In the genomic region with DNA sequence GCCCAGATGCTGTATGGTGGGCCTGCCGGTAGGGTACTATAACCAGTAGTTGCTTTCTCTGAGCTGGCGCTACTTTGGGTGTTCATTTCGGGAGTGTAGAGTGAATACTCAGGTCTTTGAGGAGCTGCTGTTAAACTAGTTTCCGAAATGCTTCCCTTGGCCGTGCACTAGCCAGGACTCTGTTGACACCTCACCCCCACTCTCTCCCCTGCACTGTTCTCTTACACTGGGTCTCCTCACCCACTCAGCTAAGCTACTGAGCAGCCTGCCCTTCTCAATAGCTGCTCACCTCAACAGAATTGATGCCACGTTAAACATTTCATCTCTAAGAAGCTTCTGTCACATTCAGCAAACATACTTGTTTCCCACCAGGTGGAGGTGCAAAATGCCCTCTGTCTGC, we compare ENCODE assay signal across 18 cellular contexts.
DNase-seq lines count a peak whose midpoint lies in the region; ATAC-seq, FAIRE-seq and TF ChIP-seq lines count a peak whose summit lies in the region.
"Had no signal": no experiment of that assay in that cellular context is flagged by ENCODE, and none has a peak within 500 bp of the region (broad histone marks: within the 10 kb centered on the region; RNA-seq: fewer than 3 reads in every experiment).

No MANE protein-coding gene starts in this region.

- no peak overlapping the region for H3K4me3 Mint-ChIP-seq in stimulated activated naive B cell treated with anti-CD40 and anti-IgM and Interleukin-4, amounts not matched to agents 10 μg/mL and 1 μg/mL and 100 μg/mL, for 72 hours

- no peaks in the 10 kb centered on the region for H3K36me3 ChIP-seq in right atrium auricular region
- no peaks in the 10 kb centered on the region for H3K36me3 ChIP-seq in kidney (ENCODE audit: control insufficient read depth in 1 of 2, insufficient read depth in 2 of 2, low read length in 2 of 2)
- H3K36me3 ChIP-seq in skeletal muscle tissue (ENCODE audit: control insufficient read depth in 3 of 3, insufficient read depth in 3 of 3, low read length in 3 of 3) = no peaks in the 10 kb centered on the region
- H3K36me3 ChIP-seq: HAP-1 had no signal

- DNase-seq in right atrium auricular region (ENCODE audit: low spot score) (no peak), Right ventricle myocardium inferior (ENCODE audit: missing footprints) (no peak), kidney (no peak), substantia nigra (lab: John Stamatoyannopoulos, UW) (no peak), DMS153 treated with DMSO at 0.1 percent for 48 hours (lab: John Stamatoyannopoulos, UW; ENCODE audit: unreplicated experiment) (no peak)
- DNase-seq in activated CD4-positive, alpha-beta T cell treated with anti-CD3 and anti-CD28 coated beads, Interleukin-2, amount 50 U/mL, for 1 hour = no peak
- DNase-seq in stimulated activated naive B cell treated with anti-CD40 and anti-IgM and Interleukin-4, amounts not matched to agents 10 μg/mL and 1 μg/mL and 100 μg/mL, for 72 hours = no peak
- DNase-seq: DMS153, Karpas-422, NCI-H1105 treated with DMSO at 0.1 percent for 48 hours, NCI-H187, NCI-H446 treated with DMSO at 0.1 percent for 48 hours, NCI-H748 treated with DMSO at 0.1 percent for 48 hours had no signal

- no peaks in the 10 kb centered on the region for H3K36me3 Mint-ChIP-seq in stimulated activated naive B cell treated with anti-CD40 and anti-IgM and Interleukin-4, amounts not matched to agents 10 μg/mL and 1 μg/mL and 100 μg/mL, for 72 hours

- peaks cover 0 to 5% of the 10 kb centered on the region in 2 donors for H3K27me3 Mint-ChIP-seq in stimulated activated naive B cell treated with anti-CD40 and anti-IgM and Interleukin-4, amounts not matched to agents 10 μg/mL and 1 μg/mL and 100 μg/mL, for 72 hours

- TF ChIP-seq CTCF in right atrium auricular region (IDR thresholded peaks at IDR 0.05) (no peak), kidney (IDR thresholded peaks at IDR 0.05; ENCODE audit: borderline replicate concordance, extremely low read depth, insufficient read depth) (no peak)

- no peaks in the 10 kb centered on the region for H3K9me3 Mint-ChIP-seq in stimulated activated naive B cell treated with anti-CD40 and anti-IgM and Interleukin-4, amounts not matched to agents 10 μg/mL and 1 μg/mL and 100 μg/mL, for 72 hours

- H3K27ac ChIP-seq in right atrium auricular region = peak overlapping the region; percentile 26 to 51
- peak overlapping the region; percentile 57 to 72 for H3K27ac ChIP-seq in kidney (ENCODE audit: low read depth in 2 of 2, low read length in 2 of 2)
- H3K27ac ChIP-seq in skeletal muscle tissue (ENCODE audit: low read depth, low read length) = peak overlapping the region; percentile 26
- H3K27ac ChIP-seq in substantia nigra (ENCODE audit: low read depth, low read length, poor library complexity, severe bottlenecking) = no peak overlapping the region
- H3K27ac ChIP-seq: A549, C4-2B had no signal

- no peaks in the 10 kb centered on the region for H3K9me3 ChIP-seq in right atrium auricular region
- H3K9me3 ChIP-seq in kidney (ENCODE audit: control insufficient read depth in 1 of 2, low read length in 2 of 2) = no peaks in the 10 kb centered on the region
- H3K9me3 ChIP-seq in skeletal muscle tissue (ENCODE audit: control insufficient read depth in 3 of 3, low read length in 3 of 3) = no peaks in the 10 kb centered on the region
- H3K9me3 ChIP-seq: A549, HAP-1 had no signal

- H3K27me3 ChIP-seq in right atrium auricular region (no peaks in the 10 kb centered on the region), skeletal muscle tissue (ENCODE audit: control insufficient read depth in 3 of 3, insufficient read depth in 3 of 3, low read length in 3 of 3) (no peaks in the 10 kb centered on the region)

- no peak for FAIRE-seq in kidney (lab: Jason Lieb, UNC)
- FAIRE-seq: A549, GM18507 had no signal

- H3K4me1 ChIP-seq in right atrium auricular region (peaks cover 0 to 5% of the 10 kb centered on the region in 2 donors), kidney (ENCODE audit: control insufficient read depth in 1 of 2, insufficient read depth in 1 of 2, low read depth in 1 of 2, low read length in 2 of 2) (no peaks in the 10 kb centered on the region), skeletal muscle tissue (ENCODE audit: control insufficient read depth in 3 of 3, insufficient read depth in 3 of 3, low read length in 3 of 3) (peaks cover 0 to 6% (median 0%) of the 10 kb centered on the region in 3 donors)
- H3K4me1 ChIP-seq: A549, HAP-1 had no signal

- H3K4me3 ChIP-seq in right atrium auricular region (peak overlapping the region; percentile 2 to 28), kidney (ENCODE audit: low read length in 2 of 2) (peak overlapping the region; percentile 41 to 60), skeletal muscle tissue (ENCODE audit: low read length in 3 of 3) (peak overlapping the region in 2 of 3 donors; percentile 46 to 54)
- H3K4me3 ChIP-seq: A549, HAP-1 had no signal

- intact Hi-C loops in Right ventricle myocardium inferior (cut with DNase I) = loop anchor here (5.0 kb wide), 1 partner anchor 40 kb away; no protein-coding TSS in a partner anchor
- intact Hi-C loops in kidney (cut with DNase I) = no loop called here

- no peak for ATAC-seq in Right ventricle myocardium inferior
- ATAC-seq in stimulated activated naive B cell treated with anti-CD40 and anti-IgM and Interleukin-4, amounts not matched to agents 10 μg/mL and 1 μg/mL and 100 μg/mL, for 72 hours (replicated peaks) = no peak
- ATAC-seq: A549 had no signal

- no peak overlapping the region for H3K27ac Mint-ChIP-seq in stimulated activated naive B cell treated with anti-CD40 and anti-IgM and Interleukin-4, amounts not matched to agents 10 μg/mL and 1 μg/mL and 100 μg/mL, for 72 hours

- H3K4me1 Mint-ChIP-seq in stimulated activated naive B cell treated with anti-CD40 and anti-IgM and Interleukin-4, amounts not matched to agents 10 μg/mL and 1 μg/mL and 100 μg/mL, for 72 hours = no peaks in the 10 kb centered on the region

- H3K9ac ChIP-seq in kidney (ENCODE audit: low read length in 2 of 2) (peak overlapping the region in 1 of 2 donors; percentile 73), skeletal muscle tissue (ENCODE audit: low read depth in 1 of 3, low read length in 3 of 3) (peak overlapping the region in 1 of 3 donors; percentile 19)
